In the genomic region with DNA sequence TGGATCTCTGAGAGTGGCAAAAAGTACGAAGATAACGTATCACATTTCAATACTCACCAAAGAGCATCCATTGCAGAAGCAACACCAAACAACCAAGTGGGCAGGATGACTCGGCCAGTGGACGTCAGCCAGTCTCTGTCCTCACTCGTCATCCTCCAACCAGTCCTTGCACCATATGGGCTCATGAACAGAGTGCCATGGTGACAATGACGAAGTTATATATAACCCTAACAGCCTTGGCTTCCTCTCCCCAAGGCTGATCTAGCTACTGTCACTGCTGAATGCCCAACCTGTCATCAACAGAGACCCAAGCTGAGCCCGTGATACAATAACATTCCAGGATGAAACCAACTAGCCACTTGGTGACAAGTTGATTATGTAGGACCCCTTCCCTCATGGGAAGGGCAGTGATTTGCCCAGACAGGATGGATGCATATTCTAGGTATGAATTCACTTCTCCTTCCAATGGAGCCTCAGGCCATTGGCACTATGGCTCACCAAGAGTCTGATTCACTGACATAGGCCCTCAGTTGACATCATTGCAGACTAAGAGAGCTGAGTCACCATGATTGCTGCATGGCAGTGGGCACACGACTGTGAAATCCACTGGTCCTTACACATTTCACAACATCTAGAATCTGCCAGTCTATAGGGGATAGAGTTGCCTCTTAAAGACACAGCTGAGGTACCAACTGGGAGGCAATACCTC, we compare ENCODE assay signal across 1 cellular context.
TF ChIP-seq lines count a peak whose summit lies in the region.

No MANE protein-coding gene starts in this region.

TF ChIP-seq in HEK293, 187 proteins besides CTCF, POLR2A, EP300 and RAD21 (continued from another document and continues in another):
- TF ChIP-seq, protein P1, sequence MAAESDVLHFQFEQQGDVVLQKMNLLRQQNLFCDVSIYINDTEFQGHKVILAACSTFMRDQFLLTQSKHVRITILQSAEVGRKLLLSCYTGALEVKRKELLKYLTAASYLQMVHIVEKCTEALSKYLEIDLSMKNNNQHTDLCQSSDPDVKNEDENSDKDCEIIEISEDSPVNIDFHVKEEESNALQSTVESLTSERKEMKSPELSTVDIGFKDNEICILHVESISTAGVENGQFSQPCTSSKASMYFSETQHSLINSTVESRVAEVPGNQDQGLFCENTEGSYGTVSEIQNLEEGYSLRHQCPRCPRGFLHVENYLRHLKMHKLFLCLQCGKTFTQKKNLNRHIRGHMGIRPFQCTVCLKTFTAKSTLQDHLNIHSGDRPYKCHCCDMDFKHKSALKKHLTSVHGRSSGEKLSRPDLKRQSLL (tag by site-specific recombination; IDR thresholded peaks at IDR 0.05) = no peak
- TF ChIP-seq ZNF335 (tag by site-specific recombination; conservative IDR thresholded peaks at IDR 0.05) (peak; percentile 42; the same call in 1 of the 2 replicates), ZNF670 (tag by site-specific recombination; IDR thresholded peaks at IDR 0.05; ENCODE audit: low read depth) (no peak), SETDB1 (IDR thresholded peaks at IDR 0.05; ENCODE audit: insufficient read length, low read length) (no peak), ZNF621 (tag by site-specific recombination; IDR thresholded peaks at IDR 0.05) (no peak), ZFP3 (tag by site-specific recombination; IDR thresholded peaks at IDR 0.05; ENCODE audit: low read depth) (no peak), ZNF239 (tag by site-specific recombination; IDR thresholded peaks at IDR 0.05) (no peak), PRDM10 (tag by site-specific recombination; IDR thresholded peaks at IDR 0.05) (peak; percentile 19; the same call in 1 of the 2 replicates), SP7 (tag by site-specific recombination; IDR thresholded peaks at IDR 0.05) (no peak), EGR2 (tag by site-specific recombination; IDR thresholded peaks at IDR 0.05; ENCODE audit: low read depth) (no peak), ZNF560 (tag by site-specific recombination; IDR thresholded peaks at IDR 0.05; ENCODE audit: borderline replicate concordance) (no peak), ZBTB17 (tag by site-specific recombination; IDR thresholded peaks at IDR 0.05) (0 out of 2 replicates have a peak, but pooled peaks have one; percentile 24), ZNF366 (tag by site-specific recombination; conservative IDR thresholded peaks at IDR 0.05) (no peak), ZNF660 (tag by site-specific recombination; IDR thresholded peaks at IDR 0.05) (peak; percentile 77; the same call in 1 of the 2 replicates), ZNF558 (tag by site-specific recombination; IDR thresholded peaks at IDR 0.05) (no peak), ZNF248 (tag by site-specific recombination; IDR thresholded peaks at IDR 0.05) (no peak), ZNF600 (tag by site-specific recombination; IDR thresholded peaks at IDR 0.05) (no peak), TRIM28 (IDR thresholded peaks at IDR 0.05; ENCODE audit: borderline replicate concordance, low read length) (no peak), ZNF211 (tag by site-specific recombination; IDR thresholded peaks at IDR 0.05; ENCODE audit: low read depth) (no peak), ZNF610 (tag by site-specific recombination; IDR thresholded peaks at IDR 0.05; ENCODE audit: borderline replicate concordance) (no peak), ZBTB11 (tag by site-specific recombination; conservative IDR thresholded peaks at IDR 0.05; ENCODE audit: low read depth) (no peak), ZNF629 (tag by site-specific recombination; IDR thresholded peaks at IDR 0.05) (peak; percentile 73), ZFHX2 (tag by site-specific recombination; conservative IDR thresholded peaks at IDR 0.05) (no peak), KLF7 (tag by site-specific recombination; IDR thresholded peaks at IDR 0.05; ENCODE audit: borderline replicate concordance) (no peak), ZNF341 (tag by site-specific recombination; IDR thresholded peaks at IDR 0.05; ENCODE audit: low read depth) (no peak), KLF9 (tag by site-specific recombination; IDR thresholded peaks at IDR 0.05; ENCODE audit: low read depth) (no peak), ZNF354C (tag by site-specific recombination; IDR thresholded peaks at IDR 0.05; ENCODE audit: borderline replicate concordance, low read depth) (no peak), ZNF776 (tag by site-specific recombination; IDR thresholded peaks at IDR 0.05; ENCODE audit: borderline replicate concordance) (no peak), ZNF175 (tag by site-specific recombination; IDR thresholded peaks at IDR 0.05) (no peak), ZNF792 (tag by site-specific recombination; IDR thresholded peaks at IDR 0.05) (no peak), ZSCAN16 (tag by site-specific recombination; IDR thresholded peaks at IDR 0.05) (no peak), ZNF76 (tag by site-specific recombination; IDR thresholded peaks at IDR 0.05; ENCODE audit: borderline replicate concordance, low read depth) (no peak)
- TF ChIP-seq, protein P2, sequence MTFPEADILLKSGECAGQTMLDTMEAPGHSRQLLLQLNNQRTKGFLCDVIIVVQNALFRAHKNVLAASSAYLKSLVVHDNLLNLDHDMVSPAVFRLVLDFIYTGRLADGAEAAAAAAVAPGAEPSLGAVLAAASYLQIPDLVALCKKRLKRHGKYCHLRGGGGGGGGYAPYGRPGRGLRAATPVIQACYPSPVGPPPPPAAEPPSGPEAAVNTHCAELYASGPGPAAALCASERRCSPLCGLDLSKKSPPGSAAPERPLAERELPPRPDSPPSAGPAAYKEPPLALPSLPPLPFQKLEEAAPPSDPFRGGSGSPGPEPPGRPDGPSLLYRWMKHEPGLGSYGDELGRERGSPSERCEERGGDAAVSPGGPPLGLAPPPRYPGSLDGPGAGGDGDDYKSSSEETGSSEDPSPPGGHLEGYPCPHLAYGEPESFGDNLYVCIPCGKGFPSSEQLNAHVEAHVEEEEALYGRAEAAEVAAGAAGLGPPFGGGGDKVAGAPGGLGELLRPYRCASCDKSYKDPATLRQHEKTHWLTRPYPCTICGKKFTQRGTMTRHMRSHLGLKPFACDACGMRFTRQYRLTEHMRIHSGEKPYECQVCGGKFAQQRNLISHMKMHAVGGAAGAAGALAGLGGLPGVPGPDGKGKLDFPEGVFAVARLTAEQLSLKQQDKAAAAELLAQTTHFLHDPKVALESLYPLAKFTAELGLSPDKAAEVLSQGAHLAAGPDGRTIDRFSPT (tag by site-specific recombination; IDR thresholded peaks at IDR 0.05) = no peak
- TF ChIP-seq, protein P3, sequence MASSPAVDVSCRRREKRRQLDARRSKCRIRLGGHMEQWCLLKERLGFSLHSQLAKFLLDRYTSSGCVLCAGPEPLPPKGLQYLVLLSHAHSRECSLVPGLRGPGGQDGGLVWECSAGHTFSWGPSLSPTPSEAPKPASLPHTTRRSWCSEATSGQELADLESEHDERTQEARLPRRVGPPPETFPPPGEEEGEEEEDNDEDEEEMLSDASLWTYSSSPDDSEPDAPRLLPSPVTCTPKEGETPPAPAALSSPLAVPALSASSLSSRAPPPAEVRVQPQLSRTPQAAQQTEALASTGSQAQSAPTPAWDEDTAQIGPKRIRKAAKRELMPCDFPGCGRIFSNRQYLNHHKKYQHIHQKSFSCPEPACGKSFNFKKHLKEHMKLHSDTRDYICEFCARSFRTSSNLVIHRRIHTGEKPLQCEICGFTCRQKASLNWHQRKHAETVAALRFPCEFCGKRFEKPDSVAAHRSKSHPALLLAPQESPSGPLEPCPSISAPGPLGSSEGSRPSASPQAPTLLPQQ (tag by site-specific recombination; IDR thresholded peaks at IDR 0.05) = peak; percentile 39; the same call in 1 of the 2 replicates
- TF ChIP-seq, protein P4, sequence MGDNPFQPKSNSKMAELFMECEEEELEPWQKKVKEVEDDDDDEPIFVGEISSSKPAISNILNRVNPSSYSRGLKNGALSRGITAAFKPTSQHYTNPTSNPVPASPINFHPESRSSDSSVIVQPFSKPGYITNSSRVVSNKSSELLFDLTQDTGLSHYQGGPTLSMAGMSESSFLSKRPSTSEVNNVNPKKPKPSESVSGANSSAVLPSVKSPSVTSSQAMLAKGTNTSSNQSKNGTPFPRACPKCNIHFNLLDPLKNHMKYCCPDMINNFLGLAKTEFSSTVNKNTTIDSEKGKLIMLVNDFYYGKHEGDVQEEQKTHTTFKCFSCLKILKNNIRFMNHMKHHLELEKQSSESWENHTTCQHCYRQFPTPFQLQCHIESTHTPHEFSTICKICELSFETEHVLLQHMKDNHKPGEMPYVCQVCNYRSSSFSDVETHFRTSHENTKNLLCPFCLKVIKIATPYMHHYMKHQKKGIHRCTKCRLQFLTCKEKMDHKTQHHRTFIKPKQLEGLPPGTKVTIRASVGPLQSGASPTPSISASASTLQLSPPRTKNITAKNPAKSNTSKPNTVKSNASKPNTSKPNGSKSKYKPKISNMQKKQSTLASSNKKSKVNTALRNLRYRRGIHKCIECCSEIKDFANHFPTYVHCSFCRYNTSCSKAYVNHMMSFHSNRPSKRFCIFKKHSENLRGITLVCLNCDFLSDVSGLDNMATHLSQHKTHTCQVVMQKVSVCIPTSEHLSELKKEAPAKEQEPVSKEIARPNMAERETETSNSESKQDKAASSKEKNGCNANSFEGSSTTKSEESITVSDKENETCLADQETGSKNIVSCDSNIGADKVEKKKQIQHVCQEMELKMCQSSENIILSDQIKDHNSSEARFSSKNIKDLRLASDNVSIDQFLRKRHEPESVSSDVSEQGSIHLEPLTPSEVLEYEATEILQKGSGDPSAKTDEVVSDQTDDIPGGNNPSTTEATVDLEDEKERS (tag by site-specific recombination; IDR thresholded peaks at IDR 0.05) = no peak
- TF ChIP-seq, protein P5, sequence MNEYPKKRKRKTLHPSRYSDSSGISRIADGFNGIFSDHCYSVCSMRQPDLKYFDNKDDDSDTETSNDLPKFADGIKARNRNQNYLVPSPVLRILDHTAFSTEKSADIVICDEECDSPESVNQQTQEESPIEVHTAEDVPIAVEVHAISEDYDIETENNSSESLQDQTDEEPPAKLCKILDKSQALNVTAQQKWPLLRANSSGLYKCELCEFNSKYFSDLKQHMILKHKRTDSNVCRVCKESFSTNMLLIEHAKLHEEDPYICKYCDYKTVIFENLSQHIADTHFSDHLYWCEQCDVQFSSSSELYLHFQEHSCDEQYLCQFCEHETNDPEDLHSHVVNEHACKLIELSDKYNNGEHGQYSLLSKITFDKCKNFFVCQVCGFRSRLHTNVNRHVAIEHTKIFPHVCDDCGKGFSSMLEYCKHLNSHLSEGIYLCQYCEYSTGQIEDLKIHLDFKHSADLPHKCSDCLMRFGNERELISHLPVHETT (tag by site-specific recombination; IDR thresholded peaks at IDR 0.05) = no peak
- TF ChIP-seq, protein P6, sequence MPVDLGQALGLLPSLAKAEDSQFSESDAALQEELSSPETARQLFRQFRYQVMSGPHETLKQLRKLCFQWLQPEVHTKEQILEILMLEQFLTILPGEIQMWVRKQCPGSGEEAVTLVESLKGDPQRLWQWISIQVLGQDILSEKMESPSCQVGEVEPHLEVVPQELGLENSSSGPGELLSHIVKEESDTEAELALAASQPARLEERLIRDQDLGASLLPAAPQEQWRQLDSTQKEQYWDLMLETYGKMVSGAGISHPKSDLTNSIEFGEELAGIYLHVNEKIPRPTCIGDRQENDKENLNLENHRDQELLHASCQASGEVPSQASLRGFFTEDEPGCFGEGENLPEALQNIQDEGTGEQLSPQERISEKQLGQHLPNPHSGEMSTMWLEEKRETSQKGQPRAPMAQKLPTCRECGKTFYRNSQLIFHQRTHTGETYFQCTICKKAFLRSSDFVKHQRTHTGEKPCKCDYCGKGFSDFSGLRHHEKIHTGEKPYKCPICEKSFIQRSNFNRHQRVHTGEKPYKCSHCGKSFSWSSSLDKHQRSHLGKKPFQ (tag by site-specific recombination; IDR thresholded peaks at IDR 0.05) = no peak
